Comparison of ENCODE assay signal across 35 cellular contexts in the genomic region with DNA sequence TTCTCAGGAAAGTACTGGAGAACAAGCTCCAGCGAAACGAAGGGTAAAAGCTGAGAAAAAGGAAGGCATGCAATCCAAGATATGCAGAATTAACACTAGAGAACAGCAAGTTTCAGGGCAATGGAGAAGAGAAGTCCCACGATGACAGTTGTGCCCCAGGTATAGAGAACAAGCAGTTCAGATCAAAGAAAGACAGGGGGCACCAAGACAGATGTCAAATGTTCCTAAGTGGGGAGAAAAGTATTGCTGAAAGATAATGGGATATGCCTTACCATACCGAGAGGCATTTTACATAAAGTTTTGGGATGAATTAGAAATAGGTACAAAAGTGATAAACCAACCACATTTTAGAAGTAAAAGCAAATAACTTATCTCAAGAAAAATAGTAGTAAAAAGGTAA.
"Had no signal": no experiment of that assay in that cellular context is flagged by ENCODE, and none has a peak within 500 bp of the region (broad histone marks: within the 10 kb centered on the region; RNA-seq: fewer than 3 reads in every experiment).

No MANE protein-coding gene starts in this region.

- H3K27me3 ChIP-seq: ascending aorta, cardiac muscle cell, MG63 had no signal

- H3K4me3 ChIP-seq: ascending aorta, cardiac muscle cell, MG63 had no signal

- FAIRE-seq: RCC 7860, TTC549 had no signal

- H3K27ac ChIP-seq: ascending aorta, cardiac muscle cell, RWPE1 had no signal

- H3K4me1 Mint-ChIP-seq: activated CD4-positive, alpha-beta T cell treated with anti-CD3 and anti-CD28 coated beads for 36 hours; activated CD4-positive, alpha-beta T cell treated with anti-CD3 and anti-CD28 coated beads, Interleukin-2, amount 10 ng/mL, durations not matched to agents 7 days and 5 days; activated naive CD4-positive, alpha-beta T cell treated with anti-CD3 and anti-CD28 coated beads, Interleukin-2, amount 50 U/mL, for 24 hours; activated naive CD8-positive, alpha-beta T cell treated with anti-CD3 and anti-CD28 coated beads, Interleukin-2, amount 10 ng/mL, durations not matched to agents 7 days and 5 days had no signal

- H3K36me3 Mint-ChIP-seq: activated naive CD4-positive, alpha-beta T cell treated with anti-CD3 and anti-CD28 coated beads, Interleukin-2, amount 50 U/mL, for 24 hours; activated naive CD8-positive, alpha-beta T cell treated with anti-CD3 and anti-CD28 coated beads, Interleukin-2, amount 10 ng/mL, durations not matched to agents 7 days and 5 days had no signal

- H3K4me1 ChIP-seq: ascending aorta had no signal

- H3K27ac Mint-ChIP-seq: activated CD4-positive, alpha-beta T cell treated with anti-CD3 and anti-CD28 coated beads for 36 hours; activated CD4-positive, alpha-beta T cell treated with anti-CD3 and anti-CD28 coated beads, Interleukin-2, amount 10 ng/mL, durations not matched to agents 7 days and 5 days; activated CD8-positive, alpha-beta T cell treated with anti-CD3 and anti-CD28 coated beads, Interleukin-2, amount 10 ng/mL, durations not matched to agents 7 days and 5 days; activated naive CD4-positive, alpha-beta T cell treated with anti-CD3 and anti-CD28 coated beads, Interleukin-2, amount 50 U/mL, for 24 hours; activated naive CD8-positive, alpha-beta T cell treated with anti-CD3 and anti-CD28 coated beads, Interleukin-2, amount 10 ng/mL, durations not matched to agents 7 days and 5 days; activated T-cell treated with anti-CD3 and anti-CD28 coated beads, Interleukin-2, amount 50 U/mL, for 24 hours; activated T-helper 2 cell treated with anti-CD3 and anti-CD28 coated beads, Interferon-gamma antibody, Interleukin-2, Interleukin-4, amounts not matched to agents 10 μg/mL and 5 μg/mL and 100 μg/mL, durations not matched to agents 14 hours and 24 hours and 36 hours had no signal

- H3K9me3 ChIP-seq: ascending aorta, MG63 had no signal

- ATAC-seq: activated CD4-positive, alpha-beta T cell treated with anti-CD3 and anti-CD28 coated beads for 36 hours; activated CD4-positive, CD25-positive, alpha-beta regulatory T cell treated with anti-CD3 and anti-CD28 coated beads, Interleukin-2, amount 50 U/mL, for 24 hours; activated CD8-positive, alpha-beta T cell treated with anti-CD3 and anti-CD28 coated beads, Interleukin-2, amount 10 ng/mL, durations not matched to agents 7 days and 5 days; PC-3; Right ventricle myocardium inferior had no signal

- H3K4me3 Mint-ChIP-seq: activated CD4-positive, alpha-beta T cell treated with anti-CD3 and anti-CD28 coated beads for 36 hours; activated CD4-positive, alpha-beta T cell treated with anti-CD3 and anti-CD28 coated beads, Interleukin-2, amount 10 ng/mL, durations not matched to agents 7 days and 5 days; activated CD8-positive, alpha-beta T cell treated with anti-CD3 and anti-CD28 coated beads, Interleukin-2, amount 10 ng/mL, durations not matched to agents 7 days and 5 days; activated naive CD4-positive, alpha-beta T cell treated with anti-CD3 and anti-CD28 coated beads, Interleukin-2, amount 50 U/mL, for 24 hours; activated naive CD8-positive, alpha-beta T cell treated with anti-CD3 and anti-CD28 coated beads, Interleukin-2, amount 10 ng/mL, durations not matched to agents 7 days and 5 days; activated T-cell treated with anti-CD3 and anti-CD28 coated beads, Interleukin-2, amount 50 U/mL, for 24 hours had no signal

- DNase-seq: activated CD4-positive, alpha-beta T cell treated with anti-CD3 and anti-CD28 coated beads for 36 hours; activated CD4-positive, alpha-beta T cell treated with anti-CD3 and anti-CD28 coated beads, Interleukin-2, amount 10 ng/mL, durations not matched to agents 7 days and 5 days; activated CD4-positive, alpha-beta T cell treated with anti-CD3 and anti-CD28 coated beads, Interleukin-2, amount 50 U/mL, for 48 hours; activated CD8-positive, alpha-beta T cell treated with anti-CD3 and anti-CD28 coated beads, Interleukin-2, amount 10 ng/mL, durations not matched to agents 7 days and 5 days; activated gamma-delta T cell; activated naive CD4-positive, alpha-beta T cell treated with Interleukin-2 at 50 U/mL for 16 hours; activated naive CD8-positive, alpha-beta T cell treated with anti-CD3 and anti-CD28 coated beads, Interleukin-2, amount 10 ng/mL, durations not matched to agents 7 days and 5 days; activated T-cell treated with anti-CD3 and anti-CD28 coated beads, Interleukin-2, amount 50 U/mL, for 24 hours; amygdala; Kasumi-1; KG1; MG63; NCI-H1048; NCI-H1105 treated with DMSO at 0.1 percent for 48 hours; NCI-H1436; NCI-H1694; NCI-H1930; NCI-H2081 treated with DMSO at 0.1 percent for 48 hours; NCI-H226; NCI-H446 treated with DMSO at 0.1 percent for 48 hours; NCI-H524; NCI-H69; NK-92 treated with Interleukin-12 subunit alpha and Interleukin-12 subunit beta, amount 100 ng/mL, for 24 hours; PC-3; SIG-M5; T1000 had no signal

- H3K9me3 Mint-ChIP-seq: activated CD4-positive, alpha-beta T cell treated with anti-CD3 and anti-CD28 coated beads, Interleukin-2, amount 10 ng/mL, durations not matched to agents 7 days and 5 days; activated naive CD4-positive, alpha-beta T cell treated with anti-CD3 and anti-CD28 coated beads, Interleukin-2, amount 50 U/mL, for 24 hours; activated naive CD8-positive, alpha-beta T cell treated with anti-CD3 and anti-CD28 coated beads, Interleukin-2, amount 10 ng/mL, durations not matched to agents 7 days and 5 days; activated T-cell treated with anti-CD3 and anti-CD28 coated beads, Interleukin-2, amount 50 U/mL, for 24 hours; activated T-helper 2 cell treated with anti-CD3 and anti-CD28 coated beads, Interferon-gamma antibody, Interleukin-2, Interleukin-4, amounts not matched to agents 10 μg/mL and 5 μg/mL and 100 μg/mL, durations not matched to agents 14 hours and 24 hours and 36 hours had no signal

- H3K36me3 ChIP-seq: ascending aorta, cardiac muscle cell, MG63 had no signal
